Comparison of ENCODE assay signal across 10 cellular contexts in genomic region chr5:154945695-154946301, GRCh38. TPM values are rescaled to one million over a fixed set of nuclear protein-coding genes. Genes with fewer than 3 reads are reported as not detected.
A peak's percentile ranks its signal among the peaks of the same experiment; 100 is the strongest.
DNase-seq lines count a peak whose midpoint lies in the region; ATAC-seq and TF ChIP-seq lines count a peak whose summit lies in the region.
"Had no signal": no experiment of that assay in that cellular context is flagged by ENCODE, and none has a peak within 500 bp of the region (broad histone marks: within the 10 kb centered on the region; RNA-seq: fewer than 3 reads in every experiment).

No MANE protein-coding gene starts in this region.

- H3K27me3 Mint-ChIP-seq in GM23338 (ENCODE audit: insufficient read depth, low read depth, poor library complexity): peaks cover 3% of the 10 kb centered on the region
- H3K27me3 Mint-ChIP-seq in stimulated activated memory B cell treated with anti-CD40 and anti-IgM and Interleukin-4, amounts not matched to agents 10 μg/mL and 1 μg/mL and 100 μg/mL, for 72 hours: no peaks in the 10 kb centered on the region
- H3K27me3 Mint-ChIP-seq: stimulated activated naive B cell treated with anti-CD40 and anti-IgM and Interleukin-4, amounts not matched to agents 10 μg/mL and 1 μg/mL and 100 μg/mL, for 72 hours had no signal

- in situ Hi-C loops in astrocyte of the spinal cord (cut with HindIII; ENCODE audit: low sequenced_read_pairs): no loop called here

- peaks cover 72% of the 10 kb centered on the region for H3K79me2 ChIP-seq in GM23338 (replicated peaks; ENCODE audit: insufficient read depth)

- H3K4me3 ChIP-seq in GM23338: no peak overlapping the region
- H3K4me3 ChIP-seq in astrocyte of the spinal cord (ENCODE audit: low read depth, low read length): no peak overlapping the region
- no peak overlapping the region for H3K4me3 ChIP-seq in lung

- H3K27me3 ChIP-seq in GM23338 (ENCODE audit: insufficient read depth): no peaks in the 10 kb centered on the region
- no peaks in the 10 kb centered on the region for H3K27me3 ChIP-seq in lung (ENCODE audit: control insufficient read depth, insufficient read depth)

- H4K20me1 ChIP-seq in GM23338 (replicated peaks; ENCODE audit: insufficient read depth): peaks cover 2% of the 10 kb centered on the region; the same call in 1 of the 2 replicates

- DNase-seq in Ammon's horn (ENCODE audit: low spot score): peak; percentile 27
- DNase-seq in GM23338 (ENCODE audit: low spot score): peak; percentile 49
- DNase-seq in astrocyte of the spinal cord (ENCODE audit: low read depth, low spot score): peak; percentile 43
- no peak for DNase-seq in lung (ENCODE audit: low spot score)
- DNase-seq in stimulated activated CD4-positive, alpha-beta T cell treated with anti-CD3 and anti-CD28 coated beads, Interleukin-4, amount 100 ng/mL, for 4 hours: no peak
- DNase-seq in NCI-H1930 (lab: John Stamatoyannopoulos, UW): no peak
- DNase-seq in UCSD-AML1 (lab: John Stamatoyannopoulos, UW; ENCODE audit: unreplicated experiment): no peak
- DNase-seq: stimulated activated naive B cell treated with anti-CD40 and anti-IgM and Interleukin-4, amounts not matched to agents 10 μg/mL and 1 μg/mL and 100 μg/mL, for 72 hours had no signal

- H3K9me2 ChIP-seq in GM23338 (ENCODE audit: insufficient read depth): no peaks in the 10 kb centered on the region

- H3K4me3 Mint-ChIP-seq in GM23338: no peak overlapping the region
- no peak overlapping the region for H3K4me3 Mint-ChIP-seq in stimulated activated memory B cell treated with anti-CD40 and anti-IgM and Interleukin-4, amounts not matched to agents 10 μg/mL and 1 μg/mL and 100 μg/mL, for 72 hours
- H3K4me3 Mint-ChIP-seq: stimulated activated naive B cell treated with anti-CD40 and anti-IgM and Interleukin-4, amounts not matched to agents 10 μg/mL and 1 μg/mL and 100 μg/mL, for 72 hours had no signal

- TF ChIP-seq CTCF in GM23338 (conservative IDR thresholded peaks at IDR 0.05; ENCODE audit: low read depth in 2 of 2) (peak in 1 of 2 experiments; percentile 68; a peak in 3 of 4 replicates), astrocyte of the spinal cord (IDR thresholded peaks at IDR 0.05; ENCODE audit: low read depth, low read length) (peak; percentile 56), lung (IDR thresholded peaks at IDR 0.05; ENCODE audit: control extremely low read depth, extremely low read depth) (peak; percentile 33)

- peaks cover 3% of the 10 kb centered on the region; the same call in 1 of the 3 replicates for H3K4me1 Mint-ChIP-seq in GM23338
- H3K4me1 Mint-ChIP-seq in stimulated activated memory B cell treated with anti-CD40 and anti-IgM and Interleukin-4, amounts not matched to agents 10 μg/mL and 1 μg/mL and 100 μg/mL, for 72 hours: peaks cover 44% of the 10 kb centered on the region

- no peaks in the 10 kb centered on the region for H3K9me3 Mint-ChIP-seq in GM23338
- H3K9me3 Mint-ChIP-seq in stimulated activated memory B cell treated with anti-CD40 and anti-IgM and Interleukin-4, amounts not matched to agents 10 μg/mL and 1 μg/mL and 100 μg/mL, for 72 hours: no peaks in the 10 kb centered on the region
- H3K9me3 Mint-ChIP-seq: stimulated activated naive B cell treated with anti-CD40 and anti-IgM and Interleukin-4, amounts not matched to agents 10 μg/mL and 1 μg/mL and 100 μg/mL, for 72 hours had no signal

- no peaks in the 10 kb centered on the region for H3F3A ChIP-seq in GM23338 (replicated peaks; ENCODE audit: low read depth)

- H3K36me3 Mint-ChIP-seq in GM23338 (ENCODE audit: low read depth): no peaks in the 10 kb centered on the region
- peaks cover 12% of the 10 kb centered on the region for H3K36me3 Mint-ChIP-seq in stimulated activated memory B cell treated with anti-CD40 and anti-IgM and Interleukin-4, amounts not matched to agents 10 μg/mL and 1 μg/mL and 100 μg/mL, for 72 hours

- H3K4me1 ChIP-seq in GM23338 (ENCODE audit: insufficient read depth) (peaks cover 5% of the 10 kb centered on the region; the same call in 1 of the 2 replicates), lung (ENCODE audit: control insufficient read depth in 2 of 2, insufficient read depth in 2 of 2, low read length in 2 of 2) (peaks cover 2 to 5% of the 10 kb centered on the region in 2 donors)

- no peak overlapping the region for H3K27ac ChIP-seq in GM23338 (ENCODE audit: low read depth)
- H3K27ac ChIP-seq in lung (ENCODE audit: low read depth in 1 of 2, low read length in 1 of 2): no peak overlapping the region
- H3K27ac ChIP-seq: HL-60 had no signal

- H3K4me2 ChIP-seq in GM23338: no peak overlapping the region

- no peak overlapping the region for H3K27ac Mint-ChIP-seq in GM23338
- no peak overlapping the region for H3K27ac Mint-ChIP-seq in stimulated activated memory B cell treated with anti-CD40 and anti-IgM and Interleukin-4, amounts not matched to agents 10 μg/mL and 1 μg/mL and 100 μg/mL, for 72 hours
- H3K27ac Mint-ChIP-seq: stimulated activated naive B cell treated with anti-CD40 and anti-IgM and Interleukin-4, amounts not matched to agents 10 μg/mL and 1 μg/mL and 100 μg/mL, for 72 hours had no signal

- H2AFZ ChIP-seq in GM23338: no peak overlapping the region

- H3K36me3 ChIP-seq in GM23338 (ENCODE audit: insufficient read depth): no peaks in the 10 kb centered on the region
- peaks cover 0 to 2% of the 10 kb centered on the region in 2 donors for H3K36me3 ChIP-seq in lung (ENCODE audit: control insufficient read depth in 2 of 2, insufficient read depth in 2 of 2, low read length in 2 of 2)

- H3K9me3 ChIP-seq in lung (ENCODE audit: control insufficient read depth in 2 of 2, insufficient read depth in 1 of 2, low read length in 1 of 2): no peaks in the 10 kb centered on the region

- ATAC-seq in GM23338 (no peak), lung (ENCODE audit: insufficient read depth, low FRiP score) (no peak)
- ATAC-seq in stimulated activated memory B cell treated with anti-CD40 and anti-IgM and Interleukin-4, amounts not matched to agents 10 μg/mL and 1 μg/mL and 100 μg/mL, for 72 hours: no peak
- ATAC-seq: stimulated activated naive B cell treated with anti-CD40 and anti-IgM and Interleukin-4, amounts not matched to agents 10 μg/mL and 1 μg/mL and 100 μg/mL, for 72 hours had no signal

- WGBS in lung, 2 donors: 96 to 99% methylated on average over 2 of the region's 2 CpGs

TF ChIP-seq in GM23338, 12 proteins besides CTCF, POLR2A, EP300 and RAD21 (continues in another document):
- no peak for TF ChIP-seq STAT1 (IDR thresholded peaks at IDR 0.05; ENCODE audit: unreplicated experiment)

RNA-seq across cellular contexts. Expression of gene MRPL22, which starts 4.9 kb away (rescaled TPM):
- total RNA-seq in GM23338 (2014; rRNA removed; shearing (Covaris generic)): 26.1 and 32.1 TPM in 2 replicates
- polyA plus RNA-seq in GM23338 (2016; fragmentation: Nextera tagmentation; extraction: Ambion mirVana) (256 and 260 TPM in 2 replicates), lung (10 to 100 TPM; 40.2 to 88.0 TPM)
- total RNA-seq in lung: 10 to 100 TPM; 26.9 to 35.0 TPM

RNA-seq across cellular contexts. Expression of gene GEMIN5, which starts 7.8 kb away (rescaled TPM):
- total RNA-seq in GM23338 (2014; rRNA removed; shearing (Covaris generic)): 46.7 and 49.7 TPM in 2 replicates
- 18.3 and 19.2 TPM in 2 replicates for polyA plus RNA-seq in GM23338 (2016; fragmentation: Nextera tagmentation; extraction: Ambion mirVana)
- total RNA-seq in lung: 10 to 100 TPM; 15.5 to 18.3 TPM
- 1 to 10 TPM; 2.8 to 6.1 TPM for polyA plus RNA-seq in lung

Comparison
In these comparisons a context has a peak if more than half of its experiments do, and no peak if none do; other contexts are left out.
1. DNase-seq: peak in Ammon's horn (single experiment), GM23338 (single experiment) and astrocyte of the spinal cord (single experiment); none in lung (single experiment), stimulated activated CD4-positive, alpha-beta T cell treated with anti-CD3 and anti-CD28 coated beads, Interleukin-4, amount 100 ng/mL, for 4 hours (0 of 2), NCI-H1930 (0 of 2) and UCSD-AML1 (single experiment).